In genomic region chr2:105526000-105526925, GRCh38 we compare ENCODE assay signal across 19 cellular contexts.
"Had no signal": no experiment of that assay in that cellular context is flagged by ENCODE, and none has a peak within 500 bp of the region (broad histone marks: within the 10 kb centered on the region; RNA-seq: fewer than 3 reads in every experiment).

No MANE protein-coding gene starts in this region.

- H2AFZ ChIP-seq: hepatocyte had no signal

- ATAC-seq: effector memory CD8-positive, alpha-beta T cell; foreskin keratinocyte; left colon; left ventricle myocardium superior; naive thymus-derived CD4-positive, alpha-beta T cell; stimulated activated memory B cell treated with anti-CD40 and anti-IgM and Interleukin-4, amounts not matched to agents 10 μg/mL and 1 μg/mL and 100 μg/mL, for 72 hours had no signal

- H3K9me3 ChIP-seq: ovary, tibial nerve had no signal

- H3K79me2 ChIP-seq: hepatocyte had no signal

- H3K27me3 ChIP-seq: hepatocyte, ovary, tibial nerve had no signal

- H3K27ac Mint-ChIP-seq: dendritic cell treated with granulocyte-macrophage colony-stimulating factor and Interleukin-4, amounts not matched to agents 40 ng/mL and 50 ng/mL, for 4 days; effector memory CD8-positive, alpha-beta T cell; naive thymus-derived CD4-positive, alpha-beta T cell; stimulated activated memory B cell treated with anti-CD40 and anti-IgM and Interleukin-4, amounts not matched to agents 10 μg/mL and 1 μg/mL and 100 μg/mL, for 72 hours; stimulated activated naive CD8-positive, alpha-beta T cell treated with anti-CD3 and anti-CD28 coated beads, Interleukin-15, Interleukin-2, amounts not matched to agents 100 ng/mL and 50 ng/mL, for 24 hours had no signal

- H3K9me3 Mint-ChIP-seq: dendritic cell treated with granulocyte-macrophage colony-stimulating factor and Interleukin-4, amounts not matched to agents 40 ng/mL and 50 ng/mL, for 4 days; effector memory CD8-positive, alpha-beta T cell; naive thymus-derived CD4-positive, alpha-beta T cell; stimulated activated memory B cell treated with anti-CD40 and anti-IgM and Interleukin-4, amounts not matched to agents 10 μg/mL and 1 μg/mL and 100 μg/mL, for 72 hours; stimulated activated naive CD8-positive, alpha-beta T cell treated with anti-CD3 and anti-CD28 coated beads, Interleukin-15, Interleukin-2, amounts not matched to agents 100 ng/mL and 50 ng/mL, for 24 hours had no signal

- H3K27me3 Mint-ChIP-seq: dendritic cell treated with granulocyte-macrophage colony-stimulating factor and Interleukin-4, amounts not matched to agents 40 ng/mL and 50 ng/mL, for 4 days; stimulated activated memory B cell treated with anti-CD40 and anti-IgM and Interleukin-4, amounts not matched to agents 10 μg/mL and 1 μg/mL and 100 μg/mL, for 72 hours had no signal

- DNase-seq: effector memory CD8-positive, alpha-beta T cell; foreskin keratinocyte; head of caudate nucleus; left colon; left ventricle myocardium superior; mesendoderm; naive thymus-derived CD4-positive, alpha-beta T cell; nucleus accumbens; right cardiac atrium; stimulated activated CD4-positive, alpha-beta T cell treated with anti-CD3 and anti-CD28 coated beads, Interleukin-1b, Interleukin-23, amount 100 ng/mL, for 48 hours; stimulated activated CD4-positive, alpha-beta T cell treated with anti-CD3 and anti-CD28 coated beads, Interleukin-4, amount 100 ng/mL, for 24 hours had no signal

- H3K36me3 Mint-ChIP-seq: naive thymus-derived CD4-positive, alpha-beta T cell; stimulated activated memory B cell treated with anti-CD40 and anti-IgM and Interleukin-4, amounts not matched to agents 10 μg/mL and 1 μg/mL and 100 μg/mL, for 72 hours had no signal

- H3K4me1 Mint-ChIP-seq: naive thymus-derived CD4-positive, alpha-beta T cell; neural crest cell; stimulated activated memory B cell treated with anti-CD40 and anti-IgM and Interleukin-4, amounts not matched to agents 10 μg/mL and 1 μg/mL and 100 μg/mL, for 72 hours had no signal

- H3K36me3 ChIP-seq: ovary, tibial nerve had no signal

- H3K4me3 ChIP-seq: hepatocyte, lung, ovary, tibial nerve had no signal

- H3K27ac ChIP-seq: foreskin keratinocyte, hepatocyte, ovary, tibial nerve had no signal

- H3K4me2 ChIP-seq: hepatocyte had no signal

- H3K4me3 Mint-ChIP-seq: dendritic cell treated with granulocyte-macrophage colony-stimulating factor and Interleukin-4, amounts not matched to agents 40 ng/mL and 50 ng/mL, for 4 days; effector memory CD8-positive, alpha-beta T cell; naive thymus-derived CD4-positive, alpha-beta T cell; neural crest cell; stimulated activated memory B cell treated with anti-CD40 and anti-IgM and Interleukin-4, amounts not matched to agents 10 μg/mL and 1 μg/mL and 100 μg/mL, for 72 hours; stimulated activated naive CD8-positive, alpha-beta T cell treated with anti-CD3 and anti-CD28 coated beads, Interleukin-15, Interleukin-2, amounts not matched to agents 100 ng/mL and 50 ng/mL, for 24 hours had no signal
